In genomic region chr7:102285541-102286236, GRCh38 we compare ENCODE assay signal across 8 cellular contexts. TPM values are rescaled to one million over a fixed set of nuclear protein-coding genes. Genes with fewer than 3 reads are reported as not detected.
DNase-seq lines count a peak whose midpoint lies in the region; ATAC-seq and TF ChIP-seq lines count a peak whose summit lies in the region.

No MANE protein-coding gene starts in this region.

- H3K27ac Mint-ChIP-seq in neural progenitor cell, result no peak overlapping the region

- H3K4me3 ChIP-seq in NB4 (ENCODE audit: low read depth, low read length) (peak overlapping the region; percentile 52), ectodermal cell (ENCODE audit: insufficient read depth, low read depth, low read length) (peak overlapping the region; percentile 76), neural progenitor cell (peak overlapping the region; percentile 95)

- H3F3A ChIP-seq in neural progenitor cell (ENCODE audit: low read depth), result peaks cover 25% of the 10 kb centered on the region

- no peaks in the 10 kb centered on the region for H3K9me3 Mint-ChIP-seq in neural progenitor cell

- H3K79me2 ChIP-seq in neural progenitor cell (ENCODE audit: low read depth), result no peaks in the 10 kb centered on the region

- no peak for ATAC-seq in GM18520 (IDR thresholded peaks at IDR 0.05; ENCODE audit: unreplicated experiment)

- peaks cover 33% of the 10 kb centered on the region for H4K20me1 ChIP-seq in neural progenitor cell (ENCODE audit: low read depth)

- peak overlapping the region; percentile 65 for H3K27ac ChIP-seq in C4-2B
- no peak overlapping the region for H3K27ac ChIP-seq in ectodermal cell (ENCODE audit: insufficient read depth, low read depth, low read length, poor library complexity, severe bottlenecking)
- no peak overlapping the region for H3K27ac ChIP-seq in neural progenitor cell

- peak overlapping the region; percentile 85 for H3K4me3 Mint-ChIP-seq in neural progenitor cell

- H3K9ac ChIP-seq in neural progenitor cell, result no peak overlapping the region

- DNase-seq in NB4 (ENCODE audit: low read depth), result no peak
- DNase-seq in neural progenitor cell (ENCODE audit: low spot score), result peak; percentile 22
- DNase-seq in RKO (ENCODE audit: low spot score), result no peak
- no peak for DNase-seq in HuH-7.5 (ENCODE audit: low spot score)
- DNase-seq in activated gamma-delta T cell (lab: John Stamatoyannopoulos, UW), result no peak

- H3K9me3 ChIP-seq in ectodermal cell (ENCODE audit: control insufficient read depth, low read length) (no peaks in the 10 kb centered on the region), neural progenitor cell (ENCODE audit: low read depth) (no peaks in the 10 kb centered on the region)

- H3K4me1 Mint-ChIP-seq in neural progenitor cell, result peaks cover 22% of the 10 kb centered on the region

- no peaks in the 10 kb centered on the region for H3K36me3 Mint-ChIP-seq in neural progenitor cell

- 52 to 56% methylated on average over 19 of the region's 19 CpGs for WGBS in ectodermal cell, 2 experiments

- H2AFZ ChIP-seq in neural progenitor cell (replicated peaks), result peak overlapping the region; percentile 66

- H3K27me3 ChIP-seq in ectodermal cell (ENCODE audit: control insufficient read depth, insufficient read depth, low read length, poor library complexity, severe bottlenecking) (peaks cover 19% of the 10 kb centered on the region), neural progenitor cell (peaks cover 12% of the 10 kb centered on the region)

- peak overlapping the region; percentile 90 for H3K4me2 ChIP-seq in neural progenitor cell

- TF ChIP-seq CTCF in C4-2B (conservative IDR thresholded peaks at IDR 0.05) (no peak), NB4 (IDR thresholded peaks at IDR 0.05; ENCODE audit: low read depth, low read length) (no peak), neural progenitor cell (IDR thresholded peaks at IDR 0.05) (no peak)

- H3K36me3 ChIP-seq in ectodermal cell (ENCODE audit: control insufficient read depth, insufficient read depth, low read length) (no peaks in the 10 kb centered on the region), neural progenitor cell (no peaks in the 10 kb centered on the region)

- peaks cover 18% of the 10 kb centered on the region for H3K4me1 ChIP-seq in ectodermal cell (ENCODE audit: control insufficient read depth, insufficient read depth, low read length)
- peaks cover 19% of the 10 kb centered on the region for H3K4me1 ChIP-seq in neural progenitor cell

- peaks cover 6% of the 10 kb centered on the region for H3K27me3 Mint-ChIP-seq in neural progenitor cell (ENCODE audit: insufficient read depth, low read depth)

- no peak for TF ChIP-seq POLR2A in NB4 (IDR thresholded peaks at IDR 0.05; ENCODE audit: extremely low read depth, insufficient read length)

RNA-seq across cellular contexts. Expression of gene SH2B2, which starts 1.0 kb away (rescaled TPM):
- polyA plus RNA-seq in ectodermal cell (2013, experiment 1 of 4), result 7.3 TPM
- 4.3 TPM for polyA plus RNA-seq in ectodermal cell (2013, experiment 2 of 4)
- 8.4 TPM for polyA plus RNA-seq in ectodermal cell (2013, experiment 3 of 4)
- 6.8 TPM for polyA plus RNA-seq in ectodermal cell (2013, experiment 4 of 4)
- total RNA-seq in neural progenitor cell (ENCODE audit: low replicate concordance), result 2.0 and 15.1 TPM in 2 replicates
